In the genomic region with DNA sequence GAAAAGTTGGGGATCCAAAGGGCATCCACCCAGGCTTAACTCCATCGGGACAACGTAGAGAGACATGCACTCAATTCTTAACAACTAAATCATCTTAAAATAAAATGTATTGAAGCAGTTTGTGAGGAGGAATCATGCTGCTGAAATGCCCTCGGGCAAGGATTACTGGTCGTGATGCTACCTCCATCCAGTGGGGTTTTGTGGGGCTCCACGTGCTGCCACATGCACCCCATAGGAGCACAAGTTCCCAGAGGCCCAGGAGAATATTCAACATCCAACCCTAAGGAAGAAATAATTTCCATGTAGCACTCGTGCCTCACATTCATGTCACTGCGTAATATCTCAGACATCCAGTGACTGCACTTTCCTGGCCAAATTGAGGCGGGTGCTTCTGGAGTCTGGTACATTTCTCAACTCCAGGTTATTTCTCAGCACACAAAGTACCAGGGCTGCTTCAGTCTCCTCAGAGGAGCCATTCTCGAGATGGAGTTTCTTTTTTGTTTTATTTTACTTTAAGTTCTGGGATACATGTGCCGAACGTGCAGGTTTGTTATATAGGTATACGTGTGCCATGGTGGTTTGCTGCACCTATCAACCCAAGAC, we compare ENCODE assay signal across 13 cellular contexts.
DNase-seq lines count a peak whose midpoint lies in the region; ATAC-seq and TF ChIP-seq lines count a peak whose summit lies in the region.
"Had no signal": no experiment of that assay in that cellular context is flagged by ENCODE, and none has a peak within 500 bp of the region (broad histone marks: within the 10 kb centered on the region; RNA-seq: fewer than 3 reads in every experiment).

No MANE protein-coding gene starts in this region.

- H3K4me1 ChIP-seq in breast epithelium (peaks cover 3 to 4% of the 10 kb centered on the region in 2 donors), heart left ventricle (peaks cover 0 to 30% (median under 1%) of the 10 kb centered on the region in 12 donors), ovary (ENCODE audit: insufficient read depth) (peaks cover 2% of the 10 kb centered on the region), vagina (peaks cover 68% of the 10 kb centered on the region)

- TF ChIP-seq CTCF in breast epithelium (IDR thresholded peaks at IDR 0.05) = no peak
- no peak for TF ChIP-seq CTCF in heart left ventricle (IDR thresholded peaks at IDR 0.05)
- TF ChIP-seq CTCF in ovary (IDR thresholded peaks at IDR 0.05) = no peak
- no peak for TF ChIP-seq CTCF in vagina (IDR thresholded peaks at IDR 0.05)

- H3K9me3 ChIP-seq in breast epithelium (no peaks in the 10 kb centered on the region), heart left ventricle (peaks cover 0 to 3% (median 0%) of the 10 kb centered on the region in 12 donors), ovary (no peaks in the 10 kb centered on the region), vagina (no peaks in the 10 kb centered on the region)

- peak; percentile 63 to 78 (median 70) for ATAC-seq in heart left ventricle
- no peak for ATAC-seq in GM18519 (IDR thresholded peaks at IDR 0.05; ENCODE audit: low FRiP score, unreplicated experiment)
- no peak for ATAC-seq in HG03460 (IDR thresholded peaks at IDR 0.05; ENCODE audit: unreplicated experiment)
- ATAC-seq: stimulated activated memory B cell treated with anti-CD40 and anti-IgM and Interleukin-4, amounts not matched to agents 10 μg/mL and 1 μg/mL and 100 μg/mL, for 72 hours; WTC11 had no signal

- TF ChIP-seq POLR2A in breast epithelium (IDR thresholded peaks at IDR 0.05) = no peak
- TF ChIP-seq POLR2A in heart left ventricle (IDR thresholded peaks at IDR 0.05) = no peak
- no peak for TF ChIP-seq POLR2A in ovary (IDR thresholded peaks at IDR 0.05)
- TF ChIP-seq POLR2A in vagina (IDR thresholded peaks at IDR 0.05) = no peak

- DNase-seq in breast epithelium (ENCODE audit: low spot score in 2 of 2) (peak in 1 of 2 donors; percentile 86), heart left ventricle (peak in 2 of 5 donors; percentile 54 to 63), ovary (peak in 2 of 5 donors; percentile 50 to 75), vagina (ENCODE audit: extremely low spot score in 2 of 2) (peak in 1 of 2 donors; percentile 95), T-helper 9 cell (no peak)
- DNase-seq: activated CD8-positive, alpha-beta memory T cell treated with anti-CD3 and anti-CD28 coated beads, Interleukin-2, amount 50 U/mL, for 48 hours; CD8-positive, alpha-beta memory T cell; stimulated activated CD4-positive, alpha-beta T cell treated with anti-CD3 and anti-CD28 coated beads, Interleukin-4, amount 100 ng/mL, for 24 hours had no signal

- peak; percentile 93 for TF ChIP-seq EP300 in ovary (IDR thresholded peaks at IDR 0.05)

- H3K36me3 ChIP-seq in breast epithelium (no peaks in the 10 kb centered on the region), heart left ventricle (no peaks in the 10 kb centered on the region), ovary (no peaks in the 10 kb centered on the region), vagina (no peaks in the 10 kb centered on the region)

- H3K27me3 ChIP-seq in breast epithelium = no peaks in the 10 kb centered on the region
- H3K27me3 ChIP-seq in heart left ventricle = no peaks in the 10 kb centered on the region
- no peaks in the 10 kb centered on the region for H3K27me3 ChIP-seq in ovary
- H3K27me3 ChIP-seq in vagina = no peaks in the 10 kb centered on the region
- H3K27me3 ChIP-seq: dorsolateral prefrontal cortex had no signal

- H3K4me3 ChIP-seq in breast epithelium (peak overlapping the region in 1 of 3 donors; percentile 20), heart left ventricle (no peak overlapping the region), ovary (no peak overlapping the region), vagina (peak overlapping the region in 1 of 2 donors; percentile 29)
- H3K4me3 ChIP-seq: dorsolateral prefrontal cortex had no signal

- WGBS in heart left ventricle, 4 donors = 64 to 80% (median 73%) methylated on average over 10 to 12 of the region's 12 CpGs
- WGBS in ovary, 3 donors = 66 to 77% (median 70%) methylated on average over 12 of the region's 12 CpGs

- intact Hi-C loops in breast epithelium (cut with DNase I; ENCODE audit: low total_unique reads) = no loop called here
- intact Hi-C loops in heart left ventricle (cut with DNase I) = no loop called here
- intact Hi-C loops in ovary (cut with DNase I) = loop anchor here in 3 of 4 donors (10.0 kb wide), 3 partner anchors 162 to 428 kb away; a partner anchor contains a TSS
- intact Hi-C loops in vagina (cut with DNase I) = loop anchor here (10.0 kb wide), 1 partner anchor 428 kb away; a partner anchor contains a TSS

- peak overlapping the region; percentile 89 to 90 for H3K27ac ChIP-seq in breast epithelium
- peak overlapping the region; percentile 17 to 92 (median 68) for H3K27ac ChIP-seq in heart left ventricle
- H3K27ac ChIP-seq in ovary = peak overlapping the region in 1 of 2 donors; percentile 35
- peak overlapping the region; percentile 87 for H3K27ac ChIP-seq in vagina

Comparison
In these comparisons a context has a peak if more than half of its experiments do, and no peak if none do; other contexts are left out.
1. ATAC-seq: peak in heart left ventricle (4 of 4); none in GM18519 (single experiment) and HG03460 (single experiment).
2. intact Hi-C loops: an anchor here in ovary (10.0 kb wide) and vagina (10.0 kb wide); none called in breast epithelium and heart left ventricle.